In genomic region chr6:148247386-148248063, GRCh38 we compare ENCODE assay signal across 19 cellular contexts.
DNase-seq lines count a peak whose midpoint lies in the region; ATAC-seq and TF ChIP-seq lines count a peak whose summit lies in the region.
"Had no signal": no experiment of that assay in that cellular context is flagged by ENCODE, and none has a peak within 500 bp of the region (broad histone marks: within the 10 kb centered on the region; RNA-seq: fewer than 3 reads in every experiment).

No MANE protein-coding gene starts in this region.

- H3K9me3 ChIP-seq in A673 (ENCODE audit: low read depth, low read length, poor library complexity, severe bottlenecking) (no peaks in the 10 kb centered on the region), HEK293 (ENCODE audit: control insufficient read depth, insufficient read depth, low read depth, low read length) (no peaks in the 10 kb centered on the region), adrenal gland (replicated peaks in 1 of 3) (no peaks in the 10 kb centered on the region)

- POLR2A ChIA-PET in A673 (lab: Charles Lee; ENCODE audit: low non-redundant PET) = no interaction called here
- POLR2A ChIA-PET in HEK293 (lab: Yijun Ruan, JAX) = no interaction called here

- H3K27ac Mint-ChIP-seq in mesothelial cell of epicardium = peak overlapping the region; percentile 27
- H3K27ac Mint-ChIP-seq: IgD-negative memory B cell had no signal

- peaks cover 48% of the 10 kb centered on the region for H3K4me1 Mint-ChIP-seq in mesothelial cell of epicardium
- H3K4me1 Mint-ChIP-seq: IgD-negative memory B cell had no signal

- no peak for TF ChIP-seq POLR2A in adrenal gland (IDR thresholded peaks at IDR 0.05)

- 87 to 91% (median 88%) methylated on average over 6 of the region's 6 CpGs for WGBS in adrenal gland, 4 donors

- peaks cover 11% of the 10 kb centered on the region for H3K4me1 ChIP-seq in A673 (ENCODE audit: insufficient read depth, low read length, poor library complexity, severe bottlenecking)
- peaks cover 8% of the 10 kb centered on the region; the same call in 1 of the 2 replicates for H3K4me1 ChIP-seq in HEK293 (ENCODE audit: control insufficient read depth, insufficient read depth, low read length)
- no peaks in the 10 kb centered on the region for H3K4me1 ChIP-seq in adrenal gland (replicated peaks in 1 of 2)

- no peaks in the 10 kb centered on the region for H3K9me3 Mint-ChIP-seq in mesothelial cell of epicardium
- H3K9me3 Mint-ChIP-seq: IgD-negative memory B cell had no signal

- H3K36me3 ChIP-seq in A673 (ENCODE audit: insufficient read depth, low read length, poor library complexity, severe bottlenecking) = no peaks in the 10 kb centered on the region
- H3K36me3 ChIP-seq in HEK293 (ENCODE audit: control insufficient read depth in 2 of 2, insufficient read depth in 1 of 2, low read length in 2 of 2) = no peaks in the 10 kb centered on the region
- H3K36me3 ChIP-seq in adrenal gland (replicated peaks in 1 of 2) = no peaks in the 10 kb centered on the region

- TF ChIP-seq CTCF in A673 (conservative IDR thresholded peaks at IDR 0.05; ENCODE audit: low read depth, low read length) (no peak), HEK293 (tag by site-specific recombination; IDR thresholded peaks at IDR 0.05) (no peak), mesothelial cell of epicardium (IDR thresholded peaks at IDR 0.05; ENCODE audit: unreplicated experiment) (no peak), adrenal gland (IDR thresholded peaks at IDR 0.05) (no peak)

- no peaks in the 10 kb centered on the region for H3K27me3 ChIP-seq in A673 (replicated peaks; ENCODE audit: insufficient read depth, low read depth, low read length, poor library complexity)
- H3K27me3 ChIP-seq in adrenal gland = no peaks in the 10 kb centered on the region

- no TSS peak for BruUV-seq in A673 (replicated peaks; lab: Mats Ljungman, UMichigan)

- H3K4me3 ChIP-seq in A673 (ENCODE audit: low read depth, low read length, poor library complexity, severe bottlenecking) (no peak overlapping the region), HEK293 (ENCODE audit: low read depth, low read length) (no peak overlapping the region), adrenal gland (no peak overlapping the region)

- no peak overlapping the region for H3K4me3 Mint-ChIP-seq in mesothelial cell of epicardium
- H3K4me3 Mint-ChIP-seq: IgD-negative memory B cell had no signal

- H3K27ac ChIP-seq in A673 (ENCODE audit: low read depth, low read length, poor library complexity, severe bottlenecking) (no peak overlapping the region), HEK293 (ENCODE audit: extremely low read depth, low read depth, low read length) (no peak overlapping the region), adrenal gland (no peak overlapping the region)
- H3K27ac ChIP-seq: C4-2B, RWPE1 had no signal

- CTCF ChIA-PET in A673 (lab: Charles Lee) (interaction anchor here (0.5 kb wide), 1 partner anchor 30 kb away, joined by 4 read pairs; no protein-coding TSS in a partner anchor), HEK293 (lab: Yijun Ruan, JAX) (interaction anchor here (0.9 to 4.4 kb wide), 4 partner anchors 67 to 741 kb away, joined by 3 to 19 read pairs (median 3); no protein-coding TSS in a partner anchor)

- no peak for ATAC-seq in GM21360 (IDR thresholded peaks at IDR 0.05; ENCODE audit: unreplicated experiment)
- ATAC-seq: PC-3 had no signal

- intact Hi-C loops in A673 (cut with micrococcal nuclease; ENCODE audit: unreplicated experiment) (no loop called here), adrenal gland (cut with DNase I) (no loop called here)

- H3K27me3 Mint-ChIP-seq in mesothelial cell of epicardium (ENCODE audit: low read depth) = no peaks in the 10 kb centered on the region
- H3K27me3 Mint-ChIP-seq: IgD-negative memory B cell had no signal

- DNase-seq in A673 (ENCODE audit: low spot score) (peak; percentile 54), NCI-H526 treated with DMSO at 0.1 percent for 48 hours (lab: John Stamatoyannopoulos, UW) (peak; percentile 0), mesothelial cell of epicardium (ENCODE audit: low spot score in 2 of 2, unreplicated experiment in 2 of 2) (no peak), adrenal gland (no peak), NOMO-1 treated with DMSO at 0.1 percent for 48 hours (lab: John Stamatoyannopoulos, UW; ENCODE audit: unreplicated experiment) (no peak)
- no peak for DNase-seq in activated CD4-positive, alpha-beta T cell treated with anti-CD3 and anti-CD28 coated beads, Interleukin-2, amount 50 U/mL, for 4 hours
- DNase-seq: EL, H7, Kasumi-1, MM.1S, NCI-H1092 treated with DMSO at 0.1 percent for 48 hours, NCI-H187 treated with DMSO at 0.1 percent for 48 hours, NCI-H510A, PC-3 had no signal

- H3K36me3 Mint-ChIP-seq in mesothelial cell of epicardium = no peaks in the 10 kb centered on the region
- H3K36me3 Mint-ChIP-seq: IgD-negative memory B cell had no signal

TF ChIP-seq in HEK293, 187 proteins besides CTCF, POLR2A, EP300 and RAD21:
- TF ChIP-seq PRDM6 (tag by site-specific recombination; IDR thresholded peaks at IDR 0.05) (peak; percentile 57), ZNF23 (tag by site-specific recombination; IDR thresholded peaks at IDR 0.05; ENCODE audit: borderline replicate concordance) (no peak), SCRT1 (tag by site-specific recombination; IDR thresholded peaks at IDR 0.05; ENCODE audit: borderline replicate concordance) (no peak), ZNF221 (tag by site-specific recombination; IDR thresholded peaks at IDR 0.05; ENCODE audit: borderline replicate concordance) (no peak)

Comparison
In these comparisons a context has a peak if more than half of its experiments do, and no peak if none do; other contexts are left out.
1. DNase-seq: peak in A673 (single experiment) and NCI-H526 treated with DMSO at 0.1 percent for 48 hours (single experiment); none in mesothelial cell of epicardium (0 of 2), activated CD4-positive, alpha-beta T cell treated with anti-CD3 and anti-CD28 coated beads, Interleukin-2, amount 50 U/mL, for 4 hours (0 of 2), adrenal gland (0 of 7) and NOMO-1 treated with DMSO at 0.1 percent for 48 hours (single experiment).